In genomic region chr4:176872461-176872860, GRCh38 we compare ENCODE assay signal across 23 cellular contexts.
"Had no signal": no experiment of that assay in that cellular context is flagged by ENCODE, and none has a peak within 500 bp of the region (broad histone marks: within the 10 kb centered on the region; RNA-seq: fewer than 3 reads in every experiment).

No MANE protein-coding gene starts in this region.

- ATAC-seq: activated CD4-positive, CD25-positive, alpha-beta regulatory T cell treated with anti-CD3 and anti-CD28 coated beads, Interleukin-2, amount 50 U/mL, for 24 hours; activated CD8-positive, alpha-beta memory T cell treated with anti-CD3 and anti-CD28 coated beads, Interleukin-2, amount 10 ng/mL, durations not matched to agents 7 days and 5 days; activated CD8-positive, alpha-beta T cell treated with anti-CD3 and anti-CD28 coated beads for 36 hours; activated naive CD8-positive, alpha-beta T cell treated with anti-CD3 and anti-CD28 coated beads, Interleukin-2, amount 50 U/mL, for 24 hours; body of pancreas; left cardiac atrium; pancreas; psoas muscle; stimulated activated naive CD8-positive, alpha-beta T cell treated with anti-CD3 and anti-CD28 coated beads, Interleukin-15, Interleukin-2, amounts not matched to agents 100 U/mL and 50 U/mL, for 24 hours; upper lobe of right lung had no signal

- H3K27me3 ChIP-seq: body of pancreas, neutrophil, pancreas, right atrium auricular region, upper lobe of right lung had no signal

- FAIRE-seq: endometrium, frontal cortex, pancreas had no signal

- H3K4me3 ChIP-seq: body of pancreas, pancreas, psoas muscle, right atrium auricular region, upper lobe of right lung had no signal

- H3K9me3 ChIP-seq: body of pancreas, neutrophil, pancreas, psoas muscle, upper lobe of right lung had no signal

- DNase-seq: activated CD4-positive, alpha-beta T cell treated with anti-CD3 and anti-CD28 coated beads, Interleukin-2, amount 10 ng/mL, durations not matched to agents 24 days and 14 days; activated CD8-positive, alpha-beta memory T cell treated with anti-CD3 and anti-CD28 coated beads, Interleukin-2, amount 10 ng/mL, durations not matched to agents 7 days and 5 days; activated CD8-positive, alpha-beta T cell treated with anti-CD3 and anti-CD28 coated beads for 36 hours; activated gamma-delta T cell; activated naive CD4-positive, alpha-beta T cell treated with anti-CD3 and anti-CD28 coated beads, Interleukin-2, amount 50 U/mL, for 16 hours; activated naive CD8-positive, alpha-beta T cell treated with anti-CD3 and anti-CD28 coated beads, Interleukin-2, amount 50 U/mL, for 24 hours; activated T-cell treated with anti-CD3 and anti-CD28 coated beads for 4 hours; body of pancreas; effector CD4-positive, alpha-beta T cell; hippocampal formation; left cardiac atrium; pancreas; psoas muscle; stimulated activated CD4-positive, alpha-beta T cell treated with anti-CD3 and anti-CD28 coated beads, Interleukin-12 subunit alpha, Interleukin-12 subunit beta, amount 100 ng/mL, for 4 hours; stimulated activated CD4-positive, alpha-beta T cell treated with anti-CD3 and anti-CD28 coated beads, Interleukin-4, amount 100 ng/mL, for 4 hours; stimulated activated naive CD8-positive, alpha-beta T cell treated with anti-CD3 and anti-CD28 coated beads, Interleukin-15, Interleukin-2, amounts not matched to agents 100 U/mL and 50 U/mL, for 24 hours; upper lobe of right lung had no signal

- H3K27ac ChIP-seq: body of pancreas, neutrophil, pancreas, psoas muscle, right atrium auricular region, upper lobe of right lung, VCaP had no signal

- H3K4me1 ChIP-seq: body of pancreas, pancreas, psoas muscle, right atrium auricular region, upper lobe of right lung had no signal

- H3K36me3 ChIP-seq: neutrophil, pancreas, right atrium auricular region, upper lobe of right lung had no signal
